ENCODE assay signal across 25 cellular contexts in the genomic region with DNA sequence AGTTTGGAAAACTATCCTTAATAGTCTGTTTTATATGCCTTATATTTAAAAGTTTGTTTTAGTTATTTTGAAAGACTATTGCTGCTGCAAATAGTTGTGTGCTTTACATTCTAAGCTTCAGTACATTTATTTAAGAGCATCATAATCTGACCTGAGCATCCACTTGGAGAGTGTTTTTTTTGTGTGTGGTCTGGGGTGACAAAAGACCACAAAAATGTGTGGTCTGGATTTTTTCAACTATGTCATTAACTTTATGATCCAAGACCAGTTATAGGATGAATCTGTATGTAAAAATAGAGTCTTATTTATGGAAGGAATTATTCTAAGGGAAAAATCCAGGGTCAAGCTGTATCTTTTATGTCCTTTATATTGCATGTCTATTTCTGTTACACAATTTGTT.
DNase-seq lines count a peak whose midpoint lies in the region; ATAC-seq, FAIRE-seq and TF ChIP-seq lines count a peak whose summit lies in the region.
"Had no signal": no experiment of that assay in that cellular context is flagged by ENCODE, and none has a peak within 500 bp of the region (broad histone marks: within the 10 kb centered on the region; RNA-seq: fewer than 3 reads in every experiment).

No MANE protein-coding gene starts in this region.

- H3K4me3 Mint-ChIP-seq in HFFc6 = no peak overlapping the region
- H3K4me3 Mint-ChIP-seq: activated B cell treated with CpG ODN at 0.5 μM for 24 hours; activated CD8-positive, alpha-beta T cell treated with anti-CD3 and anti-CD28 coated beads for 36 hours; B cell; T-helper 17 cell; type B pancreatic cell had no signal

- H3K9me3 Mint-ChIP-seq in HFFc6 = no peaks in the 10 kb centered on the region
- H3K9me3 Mint-ChIP-seq: activated B cell treated with CpG ODN at 0.5 μM for 24 hours; activated CD8-positive, alpha-beta T cell treated with anti-CD3 and anti-CD28 coated beads for 36 hours; type B pancreatic cell had no signal

- H3K4me1 Mint-ChIP-seq in HFFc6 (ENCODE audit: low read depth) = peaks cover 16% of the 10 kb centered on the region
- H3K4me1 Mint-ChIP-seq: activated B cell treated with CpG ODN at 0.5 μM for 24 hours, B cell, T-helper 17 cell had no signal

- no peaks in the 10 kb centered on the region for H3K27me3 Mint-ChIP-seq in HFFc6 (ENCODE audit: insufficient read depth)
- H3K27me3 Mint-ChIP-seq: activated B cell treated with CpG ODN at 0.5 μM for 24 hours; activated CD8-positive, alpha-beta T cell treated with anti-CD3 and anti-CD28 coated beads for 36 hours; B cell; T-helper 17 cell; type B pancreatic cell had no signal

- peaks cover 12% of the 10 kb centered on the region for H3K36me3 Mint-ChIP-seq in HFFc6 (ENCODE audit: low read depth)

- H3K4me3 ChIP-seq in adipocyte (ENCODE audit: low read length) = no peak overlapping the region
- no peak overlapping the region for H3K4me3 ChIP-seq in fibroblast of the aortic adventitia (ENCODE audit: low read depth, low read length)
- no peak overlapping the region for H3K4me3 ChIP-seq in skeletal muscle cell (ENCODE audit: low read depth, low read length)
- no peak overlapping the region for H3K4me3 ChIP-seq in lower leg skin (ENCODE audit: low read depth, poor library complexity, severe bottlenecking)
- H3K4me3 ChIP-seq: ascending aorta, colonic mucosa had no signal

- peaks cover 6% of the 10 kb centered on the region for H3K36me3 ChIP-seq in adipocyte (ENCODE audit: control insufficient read depth, insufficient read depth, low read length, severe bottlenecking)
- H3K36me3 ChIP-seq: colonic mucosa had no signal

- TF ChIP-seq POLR2A in lower leg skin (IDR thresholded peaks at IDR 0.05) = no peak

- ATAC-seq in HG03135 (IDR thresholded peaks at IDR 0.05; ENCODE audit: unreplicated experiment) (no peak), GM18909 (IDR thresholded peaks at IDR 0.05; ENCODE audit: poor library complexity, unreplicated experiment) (no peak)
- ATAC-seq: activated CD8-positive, alpha-beta T cell treated with anti-CD3 and anti-CD28 coated beads for 36 hours; HCT116; HepG2; T-helper 17 cell had no signal

- DNase-seq in HFFc6 (peak; percentile 59), adipocyte (ENCODE audit: low read depth) (peak; percentile 24), fibroblast of the aortic adventitia (ENCODE audit: low read depth) (peak; percentile 21), skeletal muscle cell (ENCODE audit: low read depth) (peak; percentile 32), HTR-8/SVneo (ENCODE audit: insufficient read length, low spot score) (no peak), lower leg skin (ENCODE audit: low spot score in 2 of 2) (no peak)
- DNase-seq: activated B cell treated with CpG ODN at 0.5 μM for 24 hours; activated CD8-positive, alpha-beta T cell treated with anti-CD3 and anti-CD28 coated beads for 36 hours; activated naive CD4-positive, alpha-beta T cell treated with Interleukin-2 at 50 U/mL for 16 hours; colonic mucosa; COR-L47; hippocampal formation; NCI-H1417; NCI-H2171 treated with DMSO at 0.1 percent for 48 hours; SIG-M5; stimulated activated CD8-positive, alpha-beta memory T cell treated with anti-CD3 and anti-CD28 coated beads, Interleukin-4, amount 100 ng/mL, for 48 hours; T-helper 17 cell had no signal

- intact Hi-C loops in lower leg skin (cut with DNase I; ENCODE audit: low total_unique reads) = no loop called here

- no peaks in the 10 kb centered on the region for H3K4me1 ChIP-seq in adipocyte (ENCODE audit: control insufficient read depth, insufficient read depth, low read length)
- H3K4me1 ChIP-seq: ascending aorta, colonic mucosa had no signal

- no peak overlapping the region for H3K9ac ChIP-seq in adipocyte (ENCODE audit: low read length)

- no peak for FAIRE-seq in HTR-8/SVneo (lab: Jason Lieb, UNC)
- FAIRE-seq: HepG2, islet of Langerhans had no signal

- no peak overlapping the region for H3K27ac Mint-ChIP-seq in HFFc6
- H3K27ac Mint-ChIP-seq: activated B cell treated with CpG ODN at 0.5 μM for 24 hours; activated CD8-positive, alpha-beta T cell treated with anti-CD3 and anti-CD28 coated beads for 36 hours; B cell; T-helper 17 cell; type B pancreatic cell had no signal

- H3K9me3 ChIP-seq in adipocyte (ENCODE audit: control insufficient read depth, low read length) = no peaks in the 10 kb centered on the region
- H3K9me3 ChIP-seq: ascending aorta, colonic mucosa had no signal

- TF ChIP-seq CTCF in HFFc6 (IDR thresholded peaks at IDR 0.05) (no peak), fibroblast of the aortic adventitia (IDR thresholded peaks at IDR 0.05; ENCODE audit: insufficient read depth, low read length) (no peak), lower leg skin (IDR thresholded peaks at IDR 0.05) (no peak)

- no peaks in the 10 kb centered on the region for H3K27me3 ChIP-seq in adipocyte (replicated peaks; ENCODE audit: control insufficient read depth, insufficient read depth, low read length)
- H3K27me3 ChIP-seq: ascending aorta, colonic mucosa had no signal

Comparison
In these comparisons a context has a peak if more than half of its experiments do, and no peak if none do; other contexts are left out.
1. DNase-seq: peak in HFFc6 (single experiment), adipocyte (single experiment), fibroblast of the aortic adventitia (single experiment) and skeletal muscle cell (single experiment); none in HTR-8/SVneo (single experiment) and lower leg skin (0 of 2).